ENCODE assay signal across 1 cellular context in genomic region chr19:19191920-19192882, GRCh38.
TF ChIP-seq lines count a peak whose summit lies in the region.

Gene BORCS8, minus strand, starts transcription at chr19:19192152. Its CDS starts 35 bp downstream, at chr19:19192117.
A gene with protein sequence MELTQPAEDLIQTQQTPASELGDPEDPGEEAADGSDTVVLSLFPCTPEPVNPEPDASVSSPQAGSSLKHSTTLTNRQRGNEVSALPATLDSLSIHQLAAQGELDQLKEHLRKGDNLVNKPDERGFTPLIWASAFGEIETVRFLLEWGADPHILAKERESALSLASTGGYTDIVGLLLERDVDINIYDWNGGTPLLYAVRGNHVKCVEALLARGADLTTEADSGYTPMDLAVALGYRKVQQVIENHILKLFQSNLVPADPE (plus strand): TSS chr19:19192258. CDS start chr19:19193947, 1,689 bp downstream.

TF ChIP-seq in GM23338, 12 proteins besides CTCF, POLR2A, EP300 and RAD21 (continued from another document):
- TF ChIP-seq, protein P1, sequence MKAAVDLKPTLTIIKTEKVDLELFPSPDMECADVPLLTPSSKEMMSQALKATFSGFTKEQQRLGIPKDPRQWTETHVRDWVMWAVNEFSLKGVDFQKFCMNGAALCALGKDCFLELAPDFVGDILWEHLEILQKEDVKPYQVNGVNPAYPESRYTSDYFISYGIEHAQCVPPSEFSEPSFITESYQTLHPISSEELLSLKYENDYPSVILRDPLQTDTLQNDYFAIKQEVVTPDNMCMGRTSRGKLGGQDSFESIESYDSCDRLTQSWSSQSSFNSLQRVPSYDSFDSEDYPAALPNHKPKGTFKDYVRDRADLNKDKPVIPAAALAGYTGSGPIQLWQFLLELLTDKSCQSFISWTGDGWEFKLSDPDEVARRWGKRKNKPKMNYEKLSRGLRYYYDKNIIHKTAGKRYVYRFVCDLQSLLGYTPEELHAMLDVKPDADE (IDR thresholded peaks at IDR 0.05), result peak; percentile 60; the same call in 1 of the 2 replicates
- peak; percentile 70; the same call in 1 of the 2 replicates for TF ChIP-seq CREB1 (CRISPR knock-in tag; IDR thresholded peaks at IDR 0.05; ENCODE audit: low read depth)
- no peak for TF ChIP-seq JUNB (IDR thresholded peaks at IDR 0.05; ENCODE audit: unreplicated experiment)
- TF ChIP-seq, protein P2, sequence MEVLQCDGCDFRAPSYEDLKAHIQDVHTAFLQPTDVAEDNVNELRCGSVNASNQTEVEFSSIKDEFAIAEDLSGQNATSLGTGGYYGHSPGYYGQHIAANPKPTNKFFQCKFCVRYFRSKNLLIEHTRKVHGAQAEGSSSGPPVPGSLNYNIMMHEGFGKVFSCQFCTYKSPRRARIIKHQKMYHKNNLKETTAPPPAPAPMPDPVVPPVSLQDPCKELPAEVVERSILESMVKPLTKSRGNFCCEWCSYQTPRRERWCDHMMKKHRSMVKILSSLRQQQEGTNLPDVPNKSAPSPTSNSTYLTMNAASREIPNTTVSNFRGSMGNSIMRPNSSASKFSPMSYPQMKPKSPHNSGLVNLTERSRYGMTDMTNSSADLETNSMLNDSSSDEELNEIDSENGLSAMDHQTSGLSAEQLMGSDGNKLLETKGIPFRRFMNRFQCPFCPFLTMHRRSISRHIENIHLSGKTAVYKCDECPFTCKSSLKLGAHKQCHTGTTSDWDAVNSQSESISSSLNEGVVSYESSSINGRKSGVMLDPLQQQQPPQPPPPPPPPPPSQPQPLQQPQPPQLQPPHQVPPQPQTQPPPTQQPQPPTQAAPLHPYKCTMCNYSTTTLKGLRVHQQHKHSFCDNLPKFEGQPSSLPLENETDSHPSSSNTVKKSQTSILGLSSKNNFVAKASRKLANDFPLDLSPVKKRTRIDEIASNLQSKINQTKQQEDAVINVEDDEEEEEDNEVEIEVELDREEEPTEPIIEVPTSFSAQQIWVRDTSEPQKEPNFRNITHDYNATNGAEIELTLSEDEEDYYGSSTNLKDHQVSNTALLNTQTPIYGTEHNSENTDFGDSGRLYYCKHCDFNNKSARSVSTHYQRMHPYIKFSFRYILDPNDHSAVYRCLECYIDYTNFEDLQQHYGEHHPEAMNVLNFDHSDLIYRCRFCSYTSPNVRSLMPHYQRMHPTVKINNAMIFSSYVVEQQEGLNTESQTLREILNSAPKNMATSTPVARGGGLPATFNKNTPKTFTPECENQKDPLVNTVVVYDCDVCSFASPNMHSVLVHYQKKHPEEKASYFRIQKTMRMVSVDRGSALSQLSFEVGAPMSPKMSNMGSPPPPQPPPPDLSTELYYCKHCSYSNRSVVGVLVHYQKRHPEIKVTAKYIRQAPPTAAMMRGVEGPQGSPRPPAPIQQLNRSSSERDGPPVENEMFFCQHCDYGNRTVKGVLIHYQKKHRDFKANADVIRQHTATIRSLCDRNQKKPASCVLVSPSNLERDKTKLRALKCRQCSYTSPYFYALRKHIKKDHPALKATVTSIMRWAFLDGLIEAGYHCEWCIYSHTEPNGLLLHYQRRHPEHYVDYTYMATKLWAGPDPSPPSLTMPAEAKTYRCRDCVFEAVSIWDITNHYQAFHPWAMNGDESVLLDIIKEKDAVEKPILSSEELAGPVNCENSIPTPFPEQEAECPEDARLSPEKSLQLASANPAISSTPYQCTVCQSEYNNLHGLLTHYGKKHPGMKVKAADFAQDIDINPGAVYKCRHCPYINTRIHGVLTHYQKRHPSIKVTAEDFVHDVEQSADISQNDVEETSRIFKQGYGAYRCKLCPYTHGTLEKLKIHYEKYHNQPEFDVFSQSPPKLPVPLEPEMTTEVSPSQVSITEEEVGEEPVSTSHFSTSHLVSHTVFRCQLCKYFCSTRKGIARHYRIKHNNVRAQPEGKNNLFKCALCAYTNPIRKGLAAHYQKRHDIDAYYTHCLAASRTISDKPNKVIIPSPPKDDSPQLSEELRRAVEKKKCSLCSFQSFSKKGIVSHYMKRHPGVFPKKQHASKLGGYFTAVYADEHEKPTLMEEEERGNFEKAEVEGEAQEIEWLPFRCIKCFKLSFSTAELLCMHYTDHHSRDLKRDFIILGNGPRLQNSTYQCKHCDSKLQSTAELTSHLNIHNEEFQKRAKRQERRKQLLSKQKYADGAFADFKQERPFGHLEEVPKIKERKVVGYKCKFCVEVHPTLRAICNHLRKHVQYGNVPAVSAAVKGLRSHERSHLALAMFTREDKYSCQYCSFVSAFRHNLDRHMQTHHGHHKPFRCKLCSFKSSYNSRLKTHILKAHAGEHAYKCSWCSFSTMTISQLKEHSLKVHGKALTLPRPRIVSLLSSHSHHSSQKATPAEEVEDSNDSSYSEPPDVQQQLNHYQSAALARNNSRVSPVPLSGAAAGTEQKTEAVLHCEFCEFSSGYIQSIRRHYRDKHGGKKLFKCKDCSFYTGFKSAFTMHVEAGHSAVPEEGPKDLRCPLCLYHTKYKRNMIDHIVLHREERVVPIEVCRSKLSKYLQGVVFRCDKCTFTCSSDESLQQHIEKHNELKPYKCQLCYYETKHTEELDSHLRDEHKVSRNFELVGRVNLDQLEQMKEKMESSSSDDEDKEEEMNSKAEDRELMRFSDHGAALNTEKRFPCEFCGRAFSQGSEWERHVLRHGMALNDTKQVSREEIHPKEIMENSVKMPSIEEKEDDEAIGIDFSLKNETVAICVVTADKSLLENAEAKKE (CRISPR knock-in tag; IDR thresholded peaks at IDR 0.05), result no peak
- no peak for TF ChIP-seq NANOG (IDR thresholded peaks at IDR 0.05; ENCODE audit: borderline replicate concordance)
- TF ChIP-seq ZNF114 (CRISPR knock-in tag; IDR thresholded peaks at IDR 0.05), result no peak
- TF ChIP-seq EZH2 (IDR thresholded peaks at IDR 0.05; ENCODE audit: low read depth, unreplicated experiment), result no peak
- TF ChIP-seq REST (IDR thresholded peaks at IDR 0.05; ENCODE audit: unreplicated experiment), result peak; percentile 3
- TF ChIP-seq EZH2phosphoT487 (IDR thresholded peaks at IDR 0.05; ENCODE audit: unreplicated experiment), result no peak
TF ChIP-seq in GM23338: peak in this region for 4.
